In genomic region chr3:190790185-190790584, GRCh38 we compare ENCODE assay signal across 29 cellular contexts.
"Had no signal": no experiment of that assay in that cellular context is flagged by ENCODE, and none has a peak within 500 bp of the region (broad histone marks: within the 10 kb centered on the region; RNA-seq: fewer than 3 reads in every experiment).

No MANE protein-coding gene starts in this region.

- FAIRE-seq: colon, endometrium, endothelial cell of umbilical vein, frontal cortex had no signal

- H3K4me3 ChIP-seq: colonic mucosa, coronary artery, dorsolateral prefrontal cortex, esophagus muscularis mucosa, esophagus squamous epithelium, gastrocnemius medialis, gastroesophageal sphincter, heart left ventricle, heart right ventricle had no signal

- H3K27ac ChIP-seq: colonic mucosa, coronary artery, dorsolateral prefrontal cortex, epithelial cell of prostate, esophagus muscularis mucosa, esophagus squamous epithelium, foreskin keratinocyte, gastrocnemius medialis, gastroesophageal sphincter, heart left ventricle, heart right ventricle had no signal

- H3K9me3 ChIP-seq: colonic mucosa, esophagus muscularis mucosa, esophagus squamous epithelium, gastrocnemius medialis, gastroesophageal sphincter, heart left ventricle, heart right ventricle had no signal

- H3K27ac Mint-ChIP-seq: dendritic cell treated with granulocyte-macrophage colony-stimulating factor and Interleukin-4, amounts not matched to agents 40 ng/mL and 50 ng/mL, for 4 days; effector memory CD8-positive, alpha-beta T cell; endodermal cell had no signal

- H3K27me3 ChIP-seq: colonic mucosa, esophagus muscularis mucosa, esophagus squamous epithelium, gastrocnemius medialis, gastroesophageal sphincter, heart left ventricle, heart right ventricle had no signal

- DNase-seq: colonic mucosa; cortex of kidney; dermis blood vessel endothelial cell; dorsolateral prefrontal cortex; effector CD4-positive, alpha-beta T cell; effector CD8-positive, alpha-beta T cell; effector memory CD4-positive, alpha-beta T cell; effector memory CD8-positive, alpha-beta T cell; endodermal cell; erythroblast; esophagus squamous epithelium; foreskin fibroblast; foreskin keratinocyte; foreskin melanocyte; gastrocnemius medialis; glutamatergic neuron; head of caudate nucleus; heart left ventricle; heart right ventricle had no signal

- H3K9me3 Mint-ChIP-seq: dendritic cell treated with granulocyte-macrophage colony-stimulating factor and Interleukin-4, amounts not matched to agents 40 ng/mL and 50 ng/mL, for 4 days; endodermal cell had no signal

- H3K36me3 ChIP-seq: colonic mucosa, esophagus muscularis mucosa, esophagus squamous epithelium, gastrocnemius medialis, gastroesophageal sphincter, heart left ventricle, heart right ventricle had no signal

- H3K4me3 Mint-ChIP-seq: dendritic cell treated with granulocyte-macrophage colony-stimulating factor and Interleukin-4, amounts not matched to agents 40 ng/mL and 50 ng/mL, for 4 days; effector memory CD8-positive, alpha-beta T cell; endodermal cell had no signal

- ATAC-seq: effector memory CD8-positive, alpha-beta T cell; esophagus mucosa; foreskin keratinocyte; gastrocnemius medialis; gastroesophageal sphincter; heart left ventricle; heart right ventricle had no signal

- H3K4me1 Mint-ChIP-seq: endodermal cell had no signal

- H3K4me1 ChIP-seq: colonic mucosa, esophagus muscularis mucosa, esophagus squamous epithelium, foreskin keratinocyte, gastrocnemius medialis, gastroesophageal sphincter, heart left ventricle, heart right ventricle had no signal

- H3K27me3 Mint-ChIP-seq: dendritic cell treated with granulocyte-macrophage colony-stimulating factor and Interleukin-4, amounts not matched to agents 40 ng/mL and 50 ng/mL, for 4 days; effector memory CD8-positive, alpha-beta T cell had no signal
